25 cellular contexts compared by ENCODE assay signal in genomic region chr5:35220967-35221366, GRCh38. TPM values are rescaled to one million over a fixed set of nuclear protein-coding genes. Genes with fewer than 3 reads are reported as not detected.
"Had no signal": no experiment of that assay in that cellular context is flagged by ENCODE, and none has a peak within 500 bp of the region (broad histone marks: within the 10 kb centered on the region; RNA-seq: fewer than 3 reads in every experiment).

No MANE protein-coding gene starts in this region.

- ATAC-seq: naive thymus-derived CD8-positive, alpha-beta T cell; natural killer cell treated with Interleukin-12 subunit alpha and Interleukin-12 subunit beta and Interleukin-15 and Interleukin-18, amount 100 ng/mL, for 72 hours; pancreas; psoas muscle; right cardiac atrium; right lobe of liver; stimulated activated effector memory CD8-positive, alpha-beta T cell treated with anti-CD3 and anti-CD28 coated beads, Interleukin-12 subunit alpha, Interleukin-12 subunit beta, amount 100 ng/mL, for 72 hours; stimulated activated naive B cell treated with anti-CD40 and anti-IgM and Interleukin-4, amounts not matched to agents 10 μg/mL and 1 μg/mL and 100 μg/mL, for 72 hours had no signal

- H3K9me3 ChIP-seq: neutrophil, pancreas, psoas muscle, right lobe of liver, sigmoid colon, stomach, thoracic aorta, thyroid gland, tibial nerve, upper lobe of left lung had no signal

- H3K36me3 ChIP-seq: neutrophil, pancreas, right lobe of liver, sigmoid colon, stomach, thoracic aorta, thyroid gland, tibial nerve, upper lobe of left lung had no signal

- DNase-seq: naive thymus-derived CD8-positive, alpha-beta T cell; nephron progenitor cell; nucleus accumbens; pancreas; posterior cingulate gyrus; psoas muscle; right cardiac atrium; right lobe of liver; sigmoid colon; small intestine; stimulated activated CD4-positive, alpha-beta T cell treated with anti-CD3 and anti-CD28 coated beads, Interleukin-15, amount 100 ng/mL, for 24 hours; stimulated activated CD4-positive, alpha-beta T cell treated with anti-CD3 and anti-CD28 coated beads, Interleukin-2, amount 100 ng/mL, for 24 hours; stimulated activated CD4-positive, alpha-beta T cell treated with anti-CD3 and anti-CD28 coated beads, Interleukin-2, amount 100 ng/mL, for 48 hours; stimulated activated CD4-positive, alpha-beta T cell treated with anti-CD3 and anti-CD28 coated beads, Interleukin-4, amount 100 ng/mL, for 24 hours; stimulated activated naive B cell treated with anti-CD40 and anti-IgM and Interleukin-4, amounts not matched to agents 10 μg/mL and 1 μg/mL and 100 μg/mL, for 72 hours; stimulated activated naive CD4-positive, alpha-beta T cell treated with Interleukin-2 at 50 U/mL for 16 hours; stomach; thyroid gland; trophoblast cell; upper lobe of left lung had no signal

- H3K27ac ChIP-seq: neutrophil, pancreas, psoas muscle, right lobe of liver, sigmoid colon, stomach, thoracic aorta, thyroid gland, tibial nerve, upper lobe of left lung had no signal

- H3K4me1 ChIP-seq: psoas muscle, right lobe of liver, sigmoid colon, thyroid gland, tibial nerve, upper lobe of left lung had no signal

- H3K4me3 ChIP-seq: pancreas, psoas muscle, right lobe of liver, sigmoid colon, stomach, thoracic aorta, thyroid gland, tibial nerve, upper lobe of left lung had no signal

- H3K27me3 ChIP-seq: pancreas, right lobe of liver, stomach, thyroid gland, tibial nerve, upper lobe of left lung had no signal

RNA-seq across cellular contexts. Expression of gene PRLR, which starts 9.3 kb away (rescaled TPM):
- total RNA-seq: naive thymus-derived CD8-positive, alpha-beta T cell; natural killer cell treated with Interleukin-12 subunit alpha and Interleukin-12 subunit beta and Interleukin-15 and Interleukin-18, amount 100 ng/mL, for 72 hours had no signal
